In genomic region chr2:232871835-232872736, GRCh38 we compare ENCODE assay signal across 18 cellular contexts. TPM values are rescaled to one million over a fixed set of nuclear protein-coding genes. Genes with fewer than 3 reads are reported as not detected.
DNase-seq lines count a peak whose midpoint lies in the region; ATAC-seq, FAIRE-seq and TF ChIP-seq lines count a peak whose summit lies in the region.
"Had no signal": no experiment of that assay in that cellular context is flagged by ENCODE, and none has a peak within 500 bp of the region (broad histone marks: within the 10 kb centered on the region; RNA-seq: fewer than 3 reads in every experiment).

No MANE protein-coding gene starts in this region.

- BruUV-seq in MCF 10A (replicated peaks; lab: Mats Ljungman, UMichigan) = no TSS peak

- H3K4me3 Mint-ChIP-seq in MCF 10A (ENCODE audit: unreplicated experiment) = no peak overlapping the region
- H3K4me3 Mint-ChIP-seq in neural crest cell = peak overlapping the region; percentile 59
- H3K4me3 Mint-ChIP-seq in type B pancreatic cell = no peak overlapping the region

- H3K27ac Mint-ChIP-seq in MCF 10A (ENCODE audit: low read depth, unreplicated experiment) (no peak overlapping the region), neural crest cell (ENCODE audit: unreplicated experiment) (peak overlapping the region; percentile 43), type B pancreatic cell (peak overlapping the region; percentile 41)

- H3K9me3 Mint-ChIP-seq in MCF 10A (ENCODE audit: unreplicated experiment) (no peaks in the 10 kb centered on the region), neural crest cell (no peaks in the 10 kb centered on the region), type B pancreatic cell (no peaks in the 10 kb centered on the region)

- ATAC-seq in GM21723 (IDR thresholded peaks at IDR 0.05; ENCODE audit: unreplicated experiment) (no peak), HG02973 (IDR thresholded peaks at IDR 0.05; ENCODE audit: unreplicated experiment) (no peak)

- no peaks in the 10 kb centered on the region for H3K9me3 ChIP-seq in breast epithelium
- H3K9me3 ChIP-seq: esophagus squamous epithelium, heart right ventricle had no signal

- no peaks in the 10 kb centered on the region for H3K27me3 ChIP-seq in breast epithelium

- H3K27ac ChIP-seq in breast epithelium (peak overlapping the region; percentile 86 to 91), coronary artery (no peak overlapping the region)
- H3K27ac ChIP-seq: esophagus squamous epithelium, heart right ventricle, KMS-11, WERI-Rb-1 had no signal

- no peaks in the 10 kb centered on the region for H3K4me1 Mint-ChIP-seq in MCF 10A (ENCODE audit: insufficient read depth, unreplicated experiment)
- H3K4me1 Mint-ChIP-seq in neural crest cell = peaks cover 30% of the 10 kb centered on the region
- peaks cover 4% of the 10 kb centered on the region for H3K4me1 Mint-ChIP-seq in type B pancreatic cell (ENCODE audit: unreplicated experiment)

- no peaks in the 10 kb centered on the region for H3K36me3 ChIP-seq in breast epithelium
- H3K36me3 ChIP-seq: esophagus squamous epithelium, heart right ventricle, WERI-Rb-1 had no signal

- POLR2A ChIA-PET in MCF 10A (lab: Yijun Ruan, JAX) = no interaction called here

- no peak for FAIRE-seq in GM12891 (lab: Jason Lieb, UNC)

- peaks cover 23% of the 10 kb centered on the region for H3K36me3 Mint-ChIP-seq in MCF 10A (ENCODE audit: insufficient read depth, unreplicated experiment)
- no peaks in the 10 kb centered on the region for H3K36me3 Mint-ChIP-seq in neural crest cell (ENCODE audit: low read depth)
- no peaks in the 10 kb centered on the region for H3K36me3 Mint-ChIP-seq in type B pancreatic cell

- H3K4me1 ChIP-seq in breast epithelium = no peaks in the 10 kb centered on the region

- CTCF ChIA-PET in MCF 10A (lab: Yijun Ruan, JAX) = no interaction called here

- TF ChIP-seq CTCF in breast epithelium (IDR thresholded peaks at IDR 0.05) = no peak
- no peak for TF ChIP-seq CTCF in MCF 10A (IDR thresholded peaks at IDR 0.05; ENCODE audit: unreplicated experiment)
- TF ChIP-seq CTCF in coronary artery (IDR thresholded peaks at IDR 0.05) = no peak
- TF ChIP-seq CTCF in neural crest cell (conservative IDR thresholded peaks at IDR 0.05) = no peak
- no peak for TF ChIP-seq CTCF in type B pancreatic cell (conservative IDR thresholded peaks at IDR 0.05)

- H3K4me3 ChIP-seq in breast epithelium (peak overlapping the region in 2 of 3 donors; percentile 7 to 31), coronary artery (no peak overlapping the region)
- H3K4me3 ChIP-seq: esophagus squamous epithelium, heart right ventricle had no signal

- H3K27me3 Mint-ChIP-seq in MCF 10A (ENCODE audit: insufficient read depth, unreplicated experiment) (no peaks in the 10 kb centered on the region), neural crest cell (ENCODE audit: low read depth) (peaks cover 30% of the 10 kb centered on the region), type B pancreatic cell (peaks cover 9% of the 10 kb centered on the region)

- intact Hi-C loops in breast epithelium (cut with DNase I; ENCODE audit: low total_unique reads) = no loop called here
- intact Hi-C loops in MCF 10A (cut with micrococcal nuclease) = no loop called here

- TF ChIP-seq POLR2A in breast epithelium (IDR thresholded peaks at IDR 0.05) (no peak), GM12891 (IDR thresholded peaks at IDR 0.05; ENCODE audit: low read depth, low read length) (no peak)

- DNase-seq in breast epithelium (ENCODE audit: low spot score in 2 of 2) = peak; percentile 63 to 88
- DNase-seq in MCF 10A (ENCODE audit: unreplicated experiment) = no peak
- peak; percentile 50 for DNase-seq in coronary artery (ENCODE audit: low spot score)
- DNase-seq in neural crest cell (ENCODE audit: low read depth, low spot score) = no peak
- DNase-seq in type B pancreatic cell (ENCODE audit: extremely low spot score, unreplicated experiment) = peak; percentile 65
- DNase-seq in GM12891 (ENCODE audit: insufficient read length, low spot score) = no peak
- DNase-seq: COR-L47; esophagus squamous epithelium; GOT3; heart right ventricle; NCI-H1105 treated with DMSO at 0.1 percent for 48 hours; NCI-H748 treated with DMSO at 0.1 percent for 48 hours; stimulated activated naive CD4-positive, alpha-beta T cell treated with Interleukin-2 at 50 U/mL for 16 hours; T-helper 1 cell; WERI-Rb-1 had no signal

TF ChIP-seq in GM12891, 5 proteins besides CTCF, POLR2A, EP300 and RAD21:
- TF ChIP-seq POLR2AphosphoS5 (IDR thresholded peaks at IDR 0.05; ENCODE audit: low read depth, low read length) = no peak
- no peak for TF ChIP-seq POU2F2 (IDR thresholded peaks at IDR 0.05; ENCODE audit: low read depth, low read length)
- no peak for TF ChIP-seq PAX5 (IDR thresholded peaks at IDR 0.05; ENCODE audit: insufficient read depth, low read length, severe bottlenecking)
- no peak for TF ChIP-seq TAF1 (IDR thresholded peaks at IDR 0.05; ENCODE audit: low read depth, low read length)
- TF ChIP-seq SPI1 (IDR thresholded peaks at IDR 0.05; ENCODE audit: low read depth, low read length) = no peak

RNA-seq across cellular contexts. Expression of gene SNORC, which starts 2.0 kb away (rescaled TPM):
- 10 to 100 TPM in 1 of 3 donors, 1 to 10 TPM in 1, under 1 TPM in 1; 0.32 to 23.1 (median 9.2) TPM for total RNA-seq in breast epithelium
- total RNA-seq in MCF 10A (2022) = 7.8 and 8.2 TPM in 2 replicates
- 2.8 and 3.0 TPM in 2 replicates for total RNA-seq in neural crest cell
- total RNA-seq in type B pancreatic cell (ENCODE audit: low replicate concordance) = 7.1 and 28.9 TPM in 2 replicates
- polyA plus RNA-seq in GM12891 (2012; ENCODE audit: low read depth, missing spikeins) = 0.82 TPM

Comparison
In these comparisons a context has a peak if more than half of its experiments do, and no peak if none do; other contexts are left out.
1. DNase-seq: peak in breast epithelium (2 of 2), coronary artery (single experiment) and type B pancreatic cell (single experiment); none in MCF 10A (single experiment), neural crest cell (single experiment) and GM12891 (single experiment).
2. H3K27ac ChIP-seq: peak in breast epithelium (2 of 2); none in coronary artery (0 of 2).